14 cellular contexts compared by ENCODE assay signal in the genomic region with DNA sequence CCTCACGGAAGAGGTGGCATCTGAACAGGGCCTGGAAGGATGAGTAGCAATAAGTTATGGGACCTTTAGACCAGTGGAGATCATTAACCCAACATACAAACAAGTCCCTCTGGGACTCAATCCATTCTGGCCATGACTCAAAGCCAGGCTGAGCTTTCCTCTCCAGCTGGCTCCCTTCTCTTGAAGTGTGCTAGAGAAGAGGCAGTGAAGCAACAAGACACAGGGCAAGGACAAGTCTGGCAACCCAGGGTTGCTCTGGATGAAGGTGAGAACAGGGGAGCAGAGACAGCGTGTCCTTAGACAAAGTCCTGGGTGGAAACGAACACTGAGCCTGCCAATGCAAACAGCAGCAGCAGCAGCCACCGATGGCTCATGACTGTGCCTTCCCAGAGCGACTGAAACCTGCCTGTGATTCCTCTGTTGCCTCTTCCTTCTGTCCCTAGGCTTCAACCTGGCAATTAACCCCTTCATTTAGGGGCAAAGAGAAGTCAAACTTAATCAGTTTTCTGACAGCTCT.
DNase-seq lines count a peak whose midpoint lies in the region; ATAC-seq, FAIRE-seq and TF ChIP-seq lines count a peak whose summit lies in the region.
"Had no signal": no experiment of that assay in that cellular context is flagged by ENCODE, and none has a peak within 500 bp of the region (broad histone marks: within the 10 kb centered on the region; RNA-seq: fewer than 3 reads in every experiment).

No MANE protein-coding gene starts in this region.

- CTCF ChIA-PET in CD4-positive, alpha-beta T cell (lab: Charles Lee) = no interaction called here
- CTCF ChIA-PET in OCI-LY7 (lab: Charles Lee; ENCODE audit: unreplicated experiment) = no interaction called here

- no TSS peak for BruUV-seq in OCI-LY7 (replicated peaks; lab: Mats Ljungman, UMichigan)

- H2AFZ ChIP-seq in GM23338 (peak overlapping the region; percentile 78; the same call in 1 of the 2 replicates), OCI-LY7 (ENCODE audit: low read length) (no peak overlapping the region)

- H3K9me2 ChIP-seq in GM23338 (ENCODE audit: insufficient read depth) = no peaks in the 10 kb centered on the region
- H3K9me2 ChIP-seq in OCI-LY7 (ENCODE audit: insufficient read depth, low read length) = no peaks in the 10 kb centered on the region
- H3K9me2 ChIP-seq: SK-N-SH had no signal

- H3K9me3 ChIP-seq in small intestine (ENCODE audit: control insufficient read depth, low read depth) = no peaks in the 10 kb centered on the region
- H3K9me3 ChIP-seq in CD4-positive, alpha-beta T cell (ENCODE audit: control insufficient read depth, low read length) = no peaks in the 10 kb centered on the region
- no peaks in the 10 kb centered on the region for H3K9me3 ChIP-seq in OCI-LY7 (ENCODE audit: low read length)
- H3K9me3 ChIP-seq: SK-N-SH had no signal

- no peaks in the 10 kb centered on the region for H3K79me2 ChIP-seq in GM23338 (replicated peaks; ENCODE audit: insufficient read depth)
- no peaks in the 10 kb centered on the region for H3K79me2 ChIP-seq in OCI-LY7 (ENCODE audit: insufficient read depth, low read depth, low read length)

- no peak for FAIRE-seq in small intestine (lab: Jason Lieb, UNC)

- H3K36me3 Mint-ChIP-seq in GM23338 (ENCODE audit: low read depth) (no peaks in the 10 kb centered on the region), brain (no peaks in the 10 kb centered on the region)
- H3K36me3 Mint-ChIP-seq in CD4-positive, alpha-beta T cell (ENCODE audit: low read depth) = no peaks in the 10 kb centered on the region
- H3K36me3 Mint-ChIP-seq: CD4-positive, CD25-positive, alpha-beta regulatory T cell had no signal

- H3K27me3 ChIP-seq in GM23338 (ENCODE audit: insufficient read depth) (no peaks in the 10 kb centered on the region), small intestine (ENCODE audit: control insufficient read depth in 2 of 2, insufficient read depth in 2 of 2, low read length in 2 of 2) (no peaks in the 10 kb centered on the region)
- H3K27me3 ChIP-seq in CD4-positive, alpha-beta T cell (ENCODE audit: control insufficient read depth, insufficient read depth, low read length) = peaks cover 9% of the 10 kb centered on the region

- POLR2A ChIA-PET in CD4-positive, alpha-beta T cell (lab: Charles Lee) = no interaction called here
- POLR2A ChIA-PET in OCI-LY7 (lab: Charles Lee) = no interaction called here

- H3K4me1 ChIP-seq in GM23338 (ENCODE audit: insufficient read depth) = peaks cover 28% of the 10 kb centered on the region
- no peaks in the 10 kb centered on the region for H3K4me1 ChIP-seq in small intestine (ENCODE audit: control insufficient read depth in 2 of 2, insufficient read depth in 1 of 2, low read depth in 1 of 2, low read length in 1 of 2)
- H3K4me1 ChIP-seq in OCI-LY7 (ENCODE audit: insufficient read depth, low read length, poor library complexity, severe bottlenecking) = no peaks in the 10 kb centered on the region

- H3F3A ChIP-seq in GM23338 (replicated peaks; ENCODE audit: low read depth) = no peaks in the 10 kb centered on the region

- no peak overlapping the region for H3K27ac Mint-ChIP-seq in GM23338
- H3K27ac Mint-ChIP-seq in brain = peak overlapping the region in 3 of 5 experiments; percentile 94 to 98 (median 96)
- H3K27ac Mint-ChIP-seq in CD4-positive, alpha-beta T cell = no peak overlapping the region
- H3K27ac Mint-ChIP-seq: activated naive CD8-positive, alpha-beta T cell treated with anti-CD3 and anti-CD28 coated beads, Interleukin-2, amount 50 U/mL, for 24 hours; CD4-positive, CD25-positive, alpha-beta regulatory T cell had no signal

- no peak overlapping the region for H3K27ac ChIP-seq in GM23338 (ENCODE audit: low read depth)
- H3K27ac ChIP-seq in small intestine (ENCODE audit: low read depth in 1 of 2, low read length in 1 of 2) = no peak overlapping the region
- no peak overlapping the region for H3K27ac ChIP-seq in CD4-positive, alpha-beta T cell (ENCODE audit: low read depth, low read length)
- H3K27ac ChIP-seq in OCI-LY7 (ENCODE audit: low read depth, low read length, poor library complexity, severe bottlenecking) = no peak overlapping the region
- H3K27ac ChIP-seq: WERI-Rb-1 had no signal

- WGBS in small intestine, 3 donors = 20 to 47% (median 27%) methylated on average over 5 of the region's 5 CpGs

- TF ChIP-seq CTCF in GM23338 (conservative IDR thresholded peaks at IDR 0.05; ENCODE audit: low read depth in 2 of 2) = no peak
- TF ChIP-seq CTCF in brain (conservative IDR thresholded peaks at IDR 0.05) = no peak
- TF ChIP-seq CTCF in CD4-positive, alpha-beta T cell (IDR thresholded peaks at IDR 0.05) = no peak
- no peak for TF ChIP-seq CTCF in OCI-LY7 (conservative IDR thresholded peaks at IDR 0.05; ENCODE audit: low read length)

- H3K4me3 ChIP-seq in GM23338 (no peak overlapping the region), small intestine (ENCODE audit: low read depth in 1 of 2, low read length in 2 of 2) (no peak overlapping the region), OCI-LY7 (ENCODE audit: low read depth, low read length, poor library complexity, severe bottlenecking) (no peak overlapping the region)

- H3K4me3 Mint-ChIP-seq in GM23338 (no peak overlapping the region), brain (peak overlapping the region in 2 of 5 experiments; percentile 0 to 7)
- no peak overlapping the region for H3K4me3 Mint-ChIP-seq in CD4-positive, alpha-beta T cell
- H3K4me3 Mint-ChIP-seq: activated naive CD8-positive, alpha-beta T cell treated with anti-CD3 and anti-CD28 coated beads, Interleukin-2, amount 50 U/mL, for 24 hours; CD4-positive, CD25-positive, alpha-beta regulatory T cell had no signal

- H3K36me3 ChIP-seq in GM23338 (ENCODE audit: insufficient read depth) (no peaks in the 10 kb centered on the region), small intestine (ENCODE audit: control insufficient read depth in 2 of 2, insufficient read depth in 2 of 2, low read length in 2 of 2) (no peaks in the 10 kb centered on the region), OCI-LY7 (ENCODE audit: insufficient read depth, low read length) (no peaks in the 10 kb centered on the region)
- H3K36me3 ChIP-seq: WERI-Rb-1 had no signal

- H4K20me1 ChIP-seq in GM23338 (replicated peaks; ENCODE audit: insufficient read depth) (no peaks in the 10 kb centered on the region), OCI-LY7 (ENCODE audit: insufficient read depth, low read length) (no peaks in the 10 kb centered on the region)

- H3K4me1 Mint-ChIP-seq in GM23338 (peaks cover 53% of the 10 kb centered on the region), brain (peaks cover 85% of the 10 kb centered on the region)
- H3K4me1 Mint-ChIP-seq in CD4-positive, alpha-beta T cell (ENCODE audit: low read depth) = no peaks in the 10 kb centered on the region
- H3K4me1 Mint-ChIP-seq: CD4-positive, CD25-positive, alpha-beta regulatory T cell had no signal

- intact Hi-C loops in CD4-positive, alpha-beta T cell (cut with DNase I, micrococcal nuclease) = no loop called here
- intact Hi-C loops in OCI-LY7 (cut with micrococcal nuclease; ENCODE audit: unreplicated experiment) = no loop called here

- no peaks in the 10 kb centered on the region for H3K9me3 Mint-ChIP-seq in GM23338
- H3K9me3 Mint-ChIP-seq in brain = peaks cover 0 to 7% (median 0%) of the 10 kb centered on the region in 5 experiments
- no peaks in the 10 kb centered on the region for H3K9me3 Mint-ChIP-seq in CD4-positive, alpha-beta T cell
- H3K9me3 Mint-ChIP-seq: activated naive CD8-positive, alpha-beta T cell treated with anti-CD3 and anti-CD28 coated beads, Interleukin-2, amount 50 U/mL, for 24 hours; CD4-positive, CD25-positive, alpha-beta regulatory T cell had no signal

- peaks cover 16% of the 10 kb centered on the region for H3K27me3 Mint-ChIP-seq in GM23338 (ENCODE audit: insufficient read depth, low read depth, poor library complexity)
- H3K27me3 Mint-ChIP-seq in brain = peaks cover under 1% of the 10 kb centered on the region
- peaks cover 47% of the 10 kb centered on the region for H3K27me3 Mint-ChIP-seq in CD4-positive, alpha-beta T cell

- H3K4me2 ChIP-seq in GM23338 = no peak overlapping the region
- H3K4me2 ChIP-seq in OCI-LY7 (ENCODE audit: low read length) = no peak overlapping the region
- H3K4me2 ChIP-seq: SK-N-SH had no signal

- ATAC-seq in GM23338 (no peak), GM19397 (IDR thresholded peaks at IDR 0.05; ENCODE audit: unreplicated experiment) (no peak)
- ATAC-seq in CD4-positive, alpha-beta T cell (ENCODE audit: poor library complexity) = no peak
- ATAC-seq: activated naive CD8-positive, alpha-beta T cell treated with anti-CD3 and anti-CD28 coated beads, Interleukin-2, amount 50 U/mL, for 24 hours had no signal

- DNase-seq in GM23338 (ENCODE audit: low spot score) (no peak), kidney glomerular epithelial cell (lab: John Stamatoyannopoulos, UW) (peak; percentile 35), small intestine (peak; percentile 76), OCI-LY7 (ENCODE audit: low spot score) (no peak)
- no peak for DNase-seq in CD4-positive, alpha-beta T cell
- DNase-seq: activated naive CD8-positive, alpha-beta T cell treated with anti-CD3 and anti-CD28 coated beads, Interleukin-2, amount 50 U/mL, for 24 hours; CD4-positive, CD25-positive, alpha-beta regulatory T cell; effector memory CD4-positive, alpha-beta T cell; SK-N-SH; stimulated activated CD4-positive, alpha-beta T cell treated with anti-CD3 and anti-CD28 coated beads, Interleukin-4, amount 100 ng/mL, for 4 hours; stimulated activated naive CD4-positive, alpha-beta T cell; WERI-Rb-1 had no signal

TF ChIP-seq in GM23338, 12 proteins besides CTCF, POLR2A, EP300 and RAD21 (continues in another document):
- TF ChIP-seq STAT1 (IDR thresholded peaks at IDR 0.05; ENCODE audit: unreplicated experiment) (no peak), EZH2phosphoT487 (IDR thresholded peaks at IDR 0.05; ENCODE audit: unreplicated experiment) (no peak), ZNF331 (CRISPR knock-in tag; IDR thresholded peaks at IDR 0.05; ENCODE audit: low read depth) (no peak), JUNB (IDR thresholded peaks at IDR 0.05; ENCODE audit: unreplicated experiment) (no peak), POLR2AphosphoS5 (IDR thresholded peaks at IDR 0.05; ENCODE audit: low read depth) (no peak), EZH2 (IDR thresholded peaks at IDR 0.05; ENCODE audit: low read depth, unreplicated experiment) (no peak), NANOG (IDR thresholded peaks at IDR 0.05; ENCODE audit: borderline replicate concordance) (no peak)
- TF ChIP-seq, protein P1, sequence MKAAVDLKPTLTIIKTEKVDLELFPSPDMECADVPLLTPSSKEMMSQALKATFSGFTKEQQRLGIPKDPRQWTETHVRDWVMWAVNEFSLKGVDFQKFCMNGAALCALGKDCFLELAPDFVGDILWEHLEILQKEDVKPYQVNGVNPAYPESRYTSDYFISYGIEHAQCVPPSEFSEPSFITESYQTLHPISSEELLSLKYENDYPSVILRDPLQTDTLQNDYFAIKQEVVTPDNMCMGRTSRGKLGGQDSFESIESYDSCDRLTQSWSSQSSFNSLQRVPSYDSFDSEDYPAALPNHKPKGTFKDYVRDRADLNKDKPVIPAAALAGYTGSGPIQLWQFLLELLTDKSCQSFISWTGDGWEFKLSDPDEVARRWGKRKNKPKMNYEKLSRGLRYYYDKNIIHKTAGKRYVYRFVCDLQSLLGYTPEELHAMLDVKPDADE (IDR thresholded peaks at IDR 0.05) = no peak

Comparison
In these comparisons a context has a peak if more than half of its experiments do, and no peak if none do; other contexts are left out.
1. DNase-seq: peak in kidney glomerular epithelial cell (single experiment) and small intestine (single experiment); none in GM23338 (single experiment), CD4-positive, alpha-beta T cell (0 of 10) and OCI-LY7 (single experiment).
2. H3K27ac Mint-ChIP-seq: peak in brain (3 of 5); none in GM23338 (single experiment) and CD4-positive, alpha-beta T cell (single experiment).